Comparison of ENCODE assay signal across 1 cellular context in genomic region chr9:87581513-87581912, GRCh38.
TF ChIP-seq lines count a peak whose summit lies in the region.

No MANE protein-coding gene starts in this region.

TF ChIP-seq in K562, 482 proteins besides CTCF, POLR2A, EP300 and RAD21 (continued from another document and continues in another):
- no peak for TF ChIP-seq ZNF592 (IDR thresholded peaks at IDR 0.05)
- no peak for TF ChIP-seq ZNF324 (CRISPR knock-in tag; IDR thresholded peaks at IDR 0.05)
- no peak for TF ChIP-seq BCOR (IDR thresholded peaks at IDR 0.05)
- no peak for TF ChIP-seq ZNF444 (CRISPR knock-in tag; IDR thresholded peaks at IDR 0.05)
- TF ChIP-seq FOXA3 (CRISPR knock-in tag; conservative IDR thresholded peaks at IDR 0.05 in 1 of 2, IDR thresholded peaks at IDR 0.05 in 1 of 2), result no peak
- TF ChIP-seq PURB (CRISPR knock-in tag; IDR thresholded peaks at IDR 0.05; ENCODE audit: low read depth), result no peak
- TF ChIP-seq CLOCK (CRISPR knock-in tag; IDR thresholded peaks at IDR 0.05; ENCODE audit: borderline replicate concordance), result no peak
- no peak for TF ChIP-seq RNF219 (CRISPR knock-in tag; IDR thresholded peaks at IDR 0.05)
- TF ChIP-seq NCOA1 (IDR thresholded peaks at IDR 0.05; ENCODE audit: low read depth), result no peak
- TF ChIP-seq SIRT6 (IDR thresholded peaks at IDR 0.05; ENCODE audit: low read depth, low read length), result no peak
- peak; percentile 77 for TF ChIP-seq CBFA2T3 (IDR thresholded peaks at IDR 0.05)
- no peak for TF ChIP-seq NKRF (IDR thresholded peaks at IDR 0.05; ENCODE audit: borderline replicate concordance)
- no peak for TF ChIP-seq ZNF224 (CRISPR knock-in tag; IDR thresholded peaks at IDR 0.05)
- no peak for TF ChIP-seq ZKSCAN3 (CRISPR knock-in tag; IDR thresholded peaks at IDR 0.05)
- no peak for TF ChIP-seq BHLHE40 (IDR thresholded peaks at IDR 0.05; ENCODE audit: low read length)
- TF ChIP-seq NCOA2 (IDR thresholded peaks at IDR 0.05; ENCODE audit: partially characterized antibody in 2 of 2), result no peak
- TF ChIP-seq DLX4 (CRISPR knock-in tag; IDR thresholded peaks at IDR 0.05), result no peak
- TF ChIP-seq SREBF1 (IDR thresholded peaks at IDR 0.05; ENCODE audit: borderline replicate concordance, low read depth, low read length), result no peak
- no peak for TF ChIP-seq CEBPZ (IDR thresholded peaks at IDR 0.05; ENCODE audit: borderline replicate concordance, low read depth, low read length)
- no peak for TF ChIP-seq MECOM (CRISPR knock-in tag; IDR thresholded peaks at IDR 0.05)
- TF ChIP-seq ZFX (CRISPR knock-in tag; IDR thresholded peaks at IDR 0.05), result no peak
- no peak for TF ChIP-seq ZNF212 (CRISPR knock-in tag; IDR thresholded peaks at IDR 0.05)
- no peak for TF ChIP-seq BCL6 (CRISPR knock-in tag; IDR thresholded peaks at IDR 0.05)
- no peak for TF ChIP-seq RBM39 (optimal IDR thresholded peaks at IDR 0.05; ENCODE audit: low read depth, low read length)
- TF ChIP-seq TSC22D4 (tag; IDR thresholded peaks at IDR 0.05), result no peak
- no peak for TF ChIP-seq ZNF436 (CRISPR knock-in tag; IDR thresholded peaks at IDR 0.05)
- no peak for TF ChIP-seq GMEB1 (CRISPR knock-in tag; IDR thresholded peaks at IDR 0.05)
- TF ChIP-seq MEF2D (tag; conservative IDR thresholded peaks at IDR 0.05; ENCODE audit: low read depth), result no peak
- TF ChIP-seq ZNF143 (CRISPR knock-in tag; IDR thresholded peaks at IDR 0.05), result no peak
- TF ChIP-seq TAF9B (IDR thresholded peaks at IDR 0.05; ENCODE audit: partially characterized antibody), result no peak
- TF ChIP-seq ETV1 (tag; conservative IDR thresholded peaks at IDR 0.05; ENCODE audit: low read depth), result no peak
- peak; percentile 75 for TF ChIP-seq CBFA2T2 (conservative IDR thresholded peaks at IDR 0.05)
- peak; percentile 65 for TF ChIP-seq TCF3 (CRISPR knock-in tag; IDR thresholded peaks at IDR 0.05)
- no peak for TF ChIP-seq ZNF41 (CRISPR knock-in tag; conservative IDR thresholded peaks at IDR 0.05)
- no peak for TF ChIP-seq RBM14 (IDR thresholded peaks at IDR 0.05; ENCODE audit: borderline replicate concordance, insufficient read depth, low read depth, low read length)
- TF ChIP-seq KDM2B (CRISPR knock-in tag; IDR thresholded peaks at IDR 0.05), result no peak
- TF ChIP-seq CHD1 (IDR thresholded peaks at IDR 0.05; ENCODE audit: low read length), result no peak
- TF ChIP-seq RERE (CRISPR knock-in tag; IDR thresholded peaks at IDR 0.05; ENCODE audit: borderline replicate concordance), result no peak
- no peak for TF ChIP-seq TEAD1 (CRISPR knock-in tag; IDR thresholded peaks at IDR 0.05)
- no peak for TF ChIP-seq TBP (optimal IDR thresholded peaks at IDR 0.05; ENCODE audit: low read depth, low read length)
